Comparison of ENCODE assay signal across 7 cellular contexts in the genomic region with DNA sequence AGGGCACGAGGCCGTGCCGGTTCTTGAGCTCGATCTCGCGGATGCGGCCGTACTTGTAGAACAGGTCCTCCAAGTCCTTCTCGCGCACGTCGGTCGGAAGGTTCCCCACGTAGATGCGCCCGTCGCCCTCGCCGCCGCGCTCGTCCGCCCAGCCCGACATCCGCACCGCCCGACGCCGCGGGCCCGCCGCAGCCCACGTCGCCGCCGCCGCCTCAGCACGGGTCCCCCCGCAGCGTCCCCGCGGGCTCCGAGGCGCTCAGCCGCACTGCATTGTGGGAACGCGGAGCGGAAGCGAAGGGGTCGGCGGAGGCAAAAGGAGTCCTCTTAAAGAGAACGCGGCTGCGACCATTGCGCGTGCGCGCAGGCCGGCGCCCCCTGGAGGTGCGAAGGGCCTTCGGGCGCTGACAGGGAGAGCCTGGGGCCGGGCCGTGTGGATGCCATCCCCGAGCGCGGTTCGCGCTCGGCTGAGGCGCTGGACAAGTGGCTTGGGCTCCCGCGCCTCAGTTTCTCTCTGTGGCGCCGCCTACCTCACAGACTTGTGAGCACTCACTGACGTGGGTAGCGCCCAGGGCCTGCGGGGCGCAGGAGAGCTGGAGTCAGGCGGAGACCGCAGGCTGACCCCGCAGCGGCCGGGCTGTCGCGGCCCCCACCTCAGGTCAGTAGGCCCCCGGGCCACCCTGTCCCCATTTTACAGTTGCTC. TPM values are rescaled to one million over a fixed set of nuclear protein-coding genes. Genes with fewer than 3 reads are reported as not detected.
DNase-seq lines count a peak whose midpoint lies in the region; ATAC-seq, FAIRE-seq and TF ChIP-seq lines count a peak whose summit lies in the region.

A gene with protein sequence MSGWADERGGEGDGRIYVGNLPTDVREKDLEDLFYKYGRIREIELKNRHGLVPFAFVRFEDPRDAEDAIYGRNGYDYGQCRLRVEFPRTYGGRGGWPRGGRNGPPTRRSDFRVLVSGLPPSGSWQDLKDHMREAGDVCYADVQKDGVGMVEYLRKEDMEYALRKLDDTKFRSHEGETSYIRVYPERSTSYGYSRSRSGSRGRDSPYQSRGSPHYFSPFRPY (minus strand): TSS at position 299 of the 700 bp plus-strand sequence. CDS start 139 bp downstream, at position 160.

- H3K27me3 ChIP-seq in astrocyte (ENCODE audit: insufficient read depth, low read length) (no peaks in the 10 kb centered on the region), hepatocyte (no peaks in the 10 kb centered on the region)

- H3K4me1 Mint-ChIP-seq in T-helper 2 cell treated with Interferon-gamma antibody and Interleukin-4, amounts not matched to agents 5 μg/mL and 100 μg/mL, for 36 hours (ENCODE audit: low read depth), result peaks cover 22% of the 10 kb centered on the region
- H3K4me1 Mint-ChIP-seq in astrocyte (ENCODE audit: low read depth, unreplicated experiment), result peaks cover 31% of the 10 kb centered on the region

- H3K4me1 ChIP-seq in astrocyte (ENCODE audit: insufficient read depth, low read length) (peaks cover 13% of the 10 kb centered on the region), hepatocyte (ENCODE audit: insufficient read depth) (peaks cover 12% of the 10 kb centered on the region)

- FAIRE-seq in astrocyte (lab: Jason Lieb, UNC), result no peak

- H3K27ac Mint-ChIP-seq in T-helper 2 cell treated with Interferon-gamma antibody and Interleukin-4, amounts not matched to agents 5 μg/mL and 100 μg/mL, for 36 hours, result peak within 1 kb of the TSS; percentile 81
- peak within 1 kb of the TSS; percentile 94 for H3K27ac Mint-ChIP-seq in astrocyte (ENCODE audit: unreplicated experiment)

- H3K4me3 ChIP-seq in astrocyte (ENCODE audit: insufficient read depth, low read depth, low read length) (peak within 1 kb of the TSS; percentile 81), hepatocyte (peak within 1 kb of the TSS; percentile 95)

- no peaks in the 10 kb centered on the region for H3K27me3 Mint-ChIP-seq in T-helper 2 cell treated with Interferon-gamma antibody and Interleukin-4, amounts not matched to agents 5 μg/mL and 100 μg/mL, for 36 hours (ENCODE audit: low read depth)
- no peaks in the 10 kb centered on the region for H3K27me3 Mint-ChIP-seq in astrocyte (ENCODE audit: low read depth, unreplicated experiment)

- peaks cover 71% of the 10 kb centered on the region for H3K79me2 ChIP-seq in astrocyte (ENCODE audit: insufficient read depth, low read length)
- H3K79me2 ChIP-seq in hepatocyte, result peaks cover 89% of the 10 kb centered on the region

- H3K9me2 ChIP-seq in hepatocyte (replicated peaks; ENCODE audit: insufficient read depth), result no peaks in the 10 kb centered on the region

- 1% methylated on average over 36 of the region's 88 CpGs for WGBS in hepatocyte (ENCODE audit: low lambda C conversion rate, missing lambda C conversion rate)

- H2AFZ ChIP-seq in astrocyte (ENCODE audit: low read depth, low read length) (peak within 1 kb of the TSS; percentile 94), hepatocyte (peak within 1 kb of the TSS; percentile 92)

- peak within 1 kb of the TSS; percentile 90 for H3K9ac ChIP-seq in astrocyte (ENCODE audit: low read length)

- H3K36me3 ChIP-seq in astrocyte (ENCODE audit: insufficient read depth, low read length), result peaks cover 14% of the 10 kb centered on the region
- no peaks in the 10 kb centered on the region for H3K36me3 ChIP-seq in hepatocyte (replicated peaks; ENCODE audit: insufficient read depth, low read depth)

- H3K36me3 Mint-ChIP-seq in T-helper 2 cell treated with Interferon-gamma antibody and Interleukin-4, amounts not matched to agents 5 μg/mL and 100 μg/mL, for 36 hours (ENCODE audit: low read depth), result peaks cover 27% of the 10 kb centered on the region
- H3K36me3 Mint-ChIP-seq in astrocyte (ENCODE audit: low read depth, unreplicated experiment), result peaks cover 6% of the 10 kb centered on the region

- H3K4me3 Mint-ChIP-seq in T-helper 2 cell treated with Interferon-gamma antibody and Interleukin-4, amounts not matched to agents 5 μg/mL and 100 μg/mL, for 36 hours, result peak within 1 kb of the TSS; percentile 97
- H3K4me3 Mint-ChIP-seq in astrocyte (ENCODE audit: unreplicated experiment), result peak within 1 kb of the TSS; percentile 96

- peak within 1 kb of the TSS; percentile 86 for H3K4me2 ChIP-seq in astrocyte (ENCODE audit: low read length)
- peak within 1 kb of the TSS; percentile 95 for H3K4me2 ChIP-seq in hepatocyte

- H3K9me3 Mint-ChIP-seq in T-helper 2 cell treated with Interferon-gamma antibody and Interleukin-4, amounts not matched to agents 5 μg/mL and 100 μg/mL, for 36 hours, result no peaks in the 10 kb centered on the region
- H3K9me3 Mint-ChIP-seq in astrocyte (ENCODE audit: unreplicated experiment), result no peaks in the 10 kb centered on the region

- TF ChIP-seq CTCF in astrocyte (IDR thresholded peaks at IDR 0.05; ENCODE audit: insufficient read depth, low read depth, low read length), result peak; percentile 65
- peak; percentile 94 for TF ChIP-seq CTCF in hepatocyte (IDR thresholded peaks at IDR 0.05; ENCODE audit: poor library complexity)

- H3K27ac ChIP-seq in astrocyte (ENCODE audit: low read depth, low read length), result peak within 1 kb of the TSS; percentile 83
- H3K27ac ChIP-seq in hepatocyte, result peak within 1 kb of the TSS; percentile 92

- H4K20me1 ChIP-seq in astrocyte (ENCODE audit: insufficient read depth, low read length) (peaks cover 53% of the 10 kb centered on the region), hepatocyte (ENCODE audit: insufficient read depth, poor library complexity, severe bottlenecking) (peaks cover 41% of the 10 kb centered on the region)

- DNase-seq in NCI-H1930 (lab: John Stamatoyannopoulos, UW) (peak; percentile 91 to 97), astrocyte (ENCODE audit: low read depth) (peak; percentile 92), hepatocyte (ENCODE audit: low spot score) (peak; percentile 99), retina (peak; percentile 95)
- DNase-seq in T-helper 2 cell treated with Interferon-gamma antibody and Interleukin-4, amounts not matched to agents 5 μg/mL and 100 μg/mL, for 36 hours (ENCODE audit: low spot score), result peak; percentile 98

- ATAC-seq in GM18502 (IDR thresholded peaks at IDR 0.05; ENCODE audit: poor library complexity, unreplicated experiment) (peak; percentile 90), HG02973 (IDR thresholded peaks at IDR 0.05; ENCODE audit: unreplicated experiment) (peak; percentile 80)

- no peaks in the 10 kb centered on the region for H3K9me3 ChIP-seq in astrocyte (ENCODE audit: insufficient read depth, low read depth, low read length)
- H3K9me3 ChIP-seq in hepatocyte (ENCODE audit: low read depth), result no peaks in the 10 kb centered on the region

RNA-seq across cellular contexts. Expression of the gene that starts here (rescaled TPM):
- total RNA-seq in astrocyte, result 216 and 223 TPM in 2 replicates
- 157 and 166 TPM in 2 replicates for total RNA-seq in hepatocyte
- 263 and 312 TPM in 2 replicates for polyA plus RNA-seq in hepatocyte

Comparison
In these comparisons a context has a peak if more than half of its experiments do, and no peak if none do; other contexts are left out.
1. Peak in every context shown above with its lines: DNase-seq, ATAC-seq, H3K4me3 ChIP-seq and H3K27ac ChIP-seq.